ENCODE assay signal across 28 cellular contexts in genomic region chrY:20648265-20648664, GRCh38.
"Had no signal": no experiment of that assay in that cellular context is flagged by ENCODE, and none has a peak within 500 bp of the region (broad histone marks: within the 10 kb centered on the region; RNA-seq: fewer than 3 reads in every experiment).

No MANE protein-coding gene starts in this region.

- H3K27ac ChIP-seq: foreskin keratinocyte, lower lobe of right lung, neural progenitor cell, sigmoid colon, stomach, suprapubic skin, tibial nerve, VCaP had no signal

- H3K4me1 Mint-ChIP-seq: activated T-helper 17 cell treated with anti-CD3 and anti-CD28 coated beads, Interleukin-2, amount 50 U/mL, for 72 hours; brain; mesothelial cell of epicardium; naive thymus-derived CD8-positive, alpha-beta T cell; neural progenitor cell; stimulated activated memory B cell treated with anti-CD40 and anti-IgM and Interleukin-4, amounts not matched to agents 10 μg/mL and 1 μg/mL and 100 μg/mL, for 72 hours had no signal

- H3K9ac ChIP-seq: neural progenitor cell had no signal

- H3K27ac Mint-ChIP-seq: activated naive CD4-positive, alpha-beta T cell treated with anti-CD3 and anti-CD28 coated beads, Interleukin-2, amount 50 U/mL, for 72 hours; activated T-cell treated with anti-CD3 and anti-CD28 coated beads, Interleukin-2, amount 50 U/mL, for 24 hours; activated T-helper 17 cell treated with anti-CD3 and anti-CD28 coated beads, Interleukin-2, amount 50 U/mL, for 72 hours; brain; dendritic cell treated with granulocyte-macrophage colony-stimulating factor and Interleukin-4, amounts not matched to agents 40 ng/mL and 50 ng/mL, for 4 days; mesothelial cell of epicardium; naive thymus-derived CD8-positive, alpha-beta T cell; neural progenitor cell; progenitor cell of endocrine pancreas; stimulated activated memory B cell treated with anti-CD40 and anti-IgM and Interleukin-4, amounts not matched to agents 10 μg/mL and 1 μg/mL and 100 μg/mL, for 72 hours had no signal

- H3K36me3 ChIP-seq: lower lobe of right lung, neural progenitor cell, sigmoid colon, stomach, suprapubic skin, tibial nerve had no signal

- ATAC-seq: activated CD4-positive, CD25-positive, alpha-beta regulatory T cell treated with anti-CD3 and anti-CD28 coated beads, Interleukin-2, amount 50 U/mL, for 24 hours; activated T-helper 17 cell treated with anti-CD3 and anti-CD28 coated beads, Interleukin-2, amount 50 U/mL, for 72 hours; foreskin keratinocyte; left lobe of liver; lower lobe of right lung; naive thymus-derived CD8-positive, alpha-beta T cell; stimulated activated memory B cell treated with anti-CD40 and anti-IgM and Interleukin-4, amounts not matched to agents 10 μg/mL and 1 μg/mL and 100 μg/mL, for 72 hours had no signal

- H3K27me3 Mint-ChIP-seq: activated T-cell treated with anti-CD3 and anti-CD28 coated beads, Interleukin-2, amount 50 U/mL, for 24 hours; activated T-helper 17 cell treated with anti-CD3 and anti-CD28 coated beads, Interleukin-2, amount 50 U/mL, for 72 hours; brain; dendritic cell treated with granulocyte-macrophage colony-stimulating factor and Interleukin-4, amounts not matched to agents 40 ng/mL and 50 ng/mL, for 4 days; naive thymus-derived CD8-positive, alpha-beta T cell; progenitor cell of endocrine pancreas; stimulated activated memory B cell treated with anti-CD40 and anti-IgM and Interleukin-4, amounts not matched to agents 10 μg/mL and 1 μg/mL and 100 μg/mL, for 72 hours had no signal

- DNase-seq: activated CD8-positive, alpha-beta memory T cell treated with anti-CD3 and anti-CD28 coated beads for 24 hours; activated CD8-positive, alpha-beta memory T cell treated with anti-CD3 and anti-CD28 coated beads, Interleukin-2, amount 50 U/mL, for 4 hours; activated T-cell treated with anti-CD3 and anti-CD28 coated beads, Interleukin-2, amount 50 U/mL, for 24 hours; aorta; caudate nucleus; effector CD4-positive, alpha-beta T cell; foreskin keratinocyte; kidney; lower lobe of right lung; retina; sigmoid colon; stimulated activated CD4-positive, alpha-beta T cell treated with anti-CD3 and anti-CD28 coated beads, Interleukin-15, amount 100 ng/mL, for 24 hours; stomach had no signal

- H3K36me3 Mint-ChIP-seq: activated naive CD4-positive, alpha-beta T cell treated with anti-CD3 and anti-CD28 coated beads, Interleukin-2, amount 50 U/mL, for 72 hours; brain; mesothelial cell of epicardium; naive thymus-derived CD8-positive, alpha-beta T cell; neural progenitor cell; stimulated activated memory B cell treated with anti-CD40 and anti-IgM and Interleukin-4, amounts not matched to agents 10 μg/mL and 1 μg/mL and 100 μg/mL, for 72 hours had no signal

- H2AFZ ChIP-seq: neural progenitor cell had no signal

- H3K9me3 Mint-ChIP-seq: activated naive CD4-positive, alpha-beta T cell treated with anti-CD3 and anti-CD28 coated beads, Interleukin-2, amount 50 U/mL, for 72 hours; activated T-cell treated with anti-CD3 and anti-CD28 coated beads, Interleukin-2, amount 50 U/mL, for 24 hours; activated T-helper 17 cell treated with anti-CD3 and anti-CD28 coated beads, Interleukin-2, amount 50 U/mL, for 72 hours; dendritic cell treated with granulocyte-macrophage colony-stimulating factor and Interleukin-4, amounts not matched to agents 40 ng/mL and 50 ng/mL, for 4 days; mesothelial cell of epicardium; naive thymus-derived CD8-positive, alpha-beta T cell; neural progenitor cell; stimulated activated memory B cell treated with anti-CD40 and anti-IgM and Interleukin-4, amounts not matched to agents 10 μg/mL and 1 μg/mL and 100 μg/mL, for 72 hours had no signal

- H3K27me3 ChIP-seq: foreskin keratinocyte, neural progenitor cell, sigmoid colon, stomach, suprapubic skin, tibial nerve had no signal

- H3K4me2 ChIP-seq: neural progenitor cell, smooth muscle cell had no signal

- H3K4me3 Mint-ChIP-seq: activated T-cell treated with anti-CD3 and anti-CD28 coated beads, Interleukin-2, amount 50 U/mL, for 24 hours; activated T-helper 17 cell treated with anti-CD3 and anti-CD28 coated beads, Interleukin-2, amount 50 U/mL, for 72 hours; brain; dendritic cell treated with granulocyte-macrophage colony-stimulating factor and Interleukin-4, amounts not matched to agents 40 ng/mL and 50 ng/mL, for 4 days; mesothelial cell of epicardium; naive thymus-derived CD8-positive, alpha-beta T cell; neural progenitor cell; stimulated activated memory B cell treated with anti-CD40 and anti-IgM and Interleukin-4, amounts not matched to agents 10 μg/mL and 1 μg/mL and 100 μg/mL, for 72 hours had no signal

- H3K4me3 ChIP-seq: lower lobe of right lung, neural progenitor cell, sigmoid colon, smooth muscle cell, stomach, suprapubic skin, tibial nerve had no signal

- H3K9me3 ChIP-seq: lower lobe of right lung, sigmoid colon, stomach, suprapubic skin, tibial nerve had no signal

- H3K4me1 ChIP-seq: foreskin keratinocyte, lower lobe of right lung, neural progenitor cell, sigmoid colon, stomach, suprapubic skin, tibial nerve had no signal
